Comparison of ENCODE assay signal across 32 cellular contexts in genomic region chr21:36408568-36408967, GRCh38.
"Had no signal": no experiment of that assay in that cellular context is flagged by ENCODE, and none has a peak within 500 bp of the region (broad histone marks: within the 10 kb centered on the region; RNA-seq: fewer than 3 reads in every experiment).

No MANE protein-coding gene starts in this region.

- H3K36me3 ChIP-seq: adrenal gland, breast epithelium, cardiac muscle cell had no signal

- H3K9me3 Mint-ChIP-seq: activated CD4-positive, alpha-beta memory T cell treated with anti-CD3 and anti-CD28 coated beads for 36 hours; activated CD4-positive, alpha-beta T cell treated with anti-CD3 and anti-CD28 coated beads, Interleukin-2, amount 10 ng/mL, durations not matched to agents 24 days and 14 days; activated naive CD4-positive, alpha-beta T cell treated with anti-CD3 and anti-CD28 coated beads for 36 hours; activated naive CD4-positive, alpha-beta T cell treated with anti-CD3 and anti-CD28 coated beads, Interleukin-2, amount 50 U/mL, for 24 hours; activated naive CD8-positive, alpha-beta T cell treated with anti-CD3 and anti-CD28 coated beads for 36 hours; activated naive CD8-positive, alpha-beta T cell treated with anti-CD3 and anti-CD28 coated beads, Interleukin-2, amount 50 U/mL, for 24 hours; activated T-helper 1 cell treated with anti-CD3 and anti-CD28 coated beads, Interleukin-12 subunit alpha, Interleukin-12 subunit beta, Interleukin-2, Interleukin-4 antibody, amounts not matched to agents 30 ng/mL and 10 ng/mL and 1 ng/mL, durations not matched to agents 14 hours and 24 hours and 36 hours; activated T-helper 2 cell treated with anti-CD3 and anti-CD28 coated beads, Interferon-gamma antibody, Interleukin-2, Interleukin-4, amounts not matched to agents 10 μg/mL and 5 μg/mL and 100 μg/mL, durations not matched to agents 14 hours and 24 hours and 36 hours; brain; T-helper 2 cell treated with Interferon-gamma antibody and Interleukin-4, amounts not matched to agents 5 μg/mL and 100 μg/mL, for 36 hours had no signal

- DNase-seq: activated CD4-positive, alpha-beta memory T cell treated with anti-CD3 and anti-CD28 coated beads for 36 hours; activated CD4-positive, alpha-beta T cell treated with anti-CD3 and anti-CD28 coated beads for 36 hours; activated CD4-positive, alpha-beta T cell treated with anti-CD3 and anti-CD28 coated beads, Interleukin-2, amount 10 ng/mL, durations not matched to agents 24 days and 14 days; activated CD4-positive, CD25-positive, alpha-beta regulatory T cell; activated CD4-positive, CD25-positive, alpha-beta regulatory T cell treated with anti-CD3 and anti-CD28 coated beads, Interleukin-2, amount 50 U/mL, for 72 hours; activated effector memory CD4-positive, alpha-beta T cell treated with anti-CD3 and anti-CD28 coated beads, Interleukin-2, amount 50 U/mL, for 16 hours; activated naive CD4-positive, alpha-beta T cell treated with anti-CD3 and anti-CD28 coated beads for 36 hours; activated naive CD8-positive, alpha-beta T cell treated with anti-CD3 and anti-CD28 coated beads for 36 hours; activated naive CD8-positive, alpha-beta T cell treated with anti-CD3 and anti-CD28 coated beads, Interleukin-2, amount 50 U/mL, for 24 hours; activated T-cell treated with anti-CD3 and anti-CD28 coated beads, Interleukin-2, amount 50 U/mL, for 48 hours; adrenal gland; amygdala; central memory CD4-positive, alpha-beta T cell; cerebellar nuclear complex; effector CD8-positive, alpha-beta T cell; erythroblast; foreskin keratinocyte; gastrocnemius medialis; glutamatergic neuron; heart left ventricle; T-helper 1 cell; T-helper 17 cell; T1000 had no signal

- H3K4me1 Mint-ChIP-seq: activated CD4-positive, alpha-beta T cell treated with anti-CD3 and anti-CD28 coated beads for 36 hours; activated CD4-positive, alpha-beta T cell treated with anti-CD3 and anti-CD28 coated beads, Interleukin-2, amount 10 ng/mL, durations not matched to agents 24 days and 14 days; activated naive CD4-positive, alpha-beta T cell treated with anti-CD3 and anti-CD28 coated beads, Interleukin-2, amount 50 U/mL, for 24 hours; activated naive CD8-positive, alpha-beta T cell treated with anti-CD3 and anti-CD28 coated beads for 36 hours; activated naive CD8-positive, alpha-beta T cell treated with anti-CD3 and anti-CD28 coated beads, Interleukin-2, amount 50 U/mL, for 24 hours; brain had no signal

- H3K27ac Mint-ChIP-seq: activated CD4-positive, alpha-beta memory T cell treated with anti-CD3 and anti-CD28 coated beads for 36 hours; activated CD4-positive, alpha-beta T cell treated with anti-CD3 and anti-CD28 coated beads for 36 hours; activated CD4-positive, alpha-beta T cell treated with anti-CD3 and anti-CD28 coated beads, Interleukin-2, amount 10 ng/mL, durations not matched to agents 24 days and 14 days; activated naive CD4-positive, alpha-beta T cell treated with anti-CD3 and anti-CD28 coated beads for 36 hours; activated naive CD4-positive, alpha-beta T cell treated with anti-CD3 and anti-CD28 coated beads, Interleukin-2, amount 50 U/mL, for 24 hours; activated naive CD8-positive, alpha-beta T cell treated with anti-CD3 and anti-CD28 coated beads for 36 hours; activated naive CD8-positive, alpha-beta T cell treated with anti-CD3 and anti-CD28 coated beads, Interleukin-2, amount 50 U/mL, for 24 hours; activated T-helper 1 cell treated with anti-CD3 and anti-CD28 coated beads, Interleukin-12 subunit alpha, Interleukin-12 subunit beta, Interleukin-2, Interleukin-4 antibody, amounts not matched to agents 30 ng/mL and 10 ng/mL and 1 ng/mL, durations not matched to agents 14 hours and 24 hours and 36 hours; activated T-helper 2 cell treated with anti-CD3 and anti-CD28 coated beads, Interferon-gamma antibody, Interleukin-2, Interleukin-4, amounts not matched to agents 10 μg/mL and 5 μg/mL and 100 μg/mL, durations not matched to agents 14 hours and 24 hours and 36 hours; brain; T-helper 17 cell had no signal

- H3K9me3 ChIP-seq: adrenal gland, breast epithelium, esophagus muscularis mucosa, gastrocnemius medialis, heart left ventricle had no signal

- H3K27ac ChIP-seq: adrenal gland, breast epithelium, cardiac muscle cell, esophagus muscularis mucosa, foreskin keratinocyte, heart left ventricle had no signal

- H3K4me1 ChIP-seq: adrenal gland, breast epithelium, esophagus muscularis mucosa, foreskin keratinocyte, gastrocnemius medialis, heart left ventricle had no signal

- FAIRE-seq: colon had no signal

- H3K27me3 ChIP-seq: adrenal gland, breast epithelium, cardiac muscle cell, esophagus muscularis mucosa, foreskin keratinocyte, gastrocnemius medialis, heart left ventricle had no signal

- H3K27me3 Mint-ChIP-seq: activated CD4-positive, alpha-beta memory T cell treated with anti-CD3 and anti-CD28 coated beads for 36 hours; activated CD4-positive, alpha-beta T cell treated with anti-CD3 and anti-CD28 coated beads for 36 hours; activated CD4-positive, alpha-beta T cell treated with anti-CD3 and anti-CD28 coated beads, Interleukin-2, amount 10 ng/mL, durations not matched to agents 24 days and 14 days; activated naive CD4-positive, alpha-beta T cell treated with anti-CD3 and anti-CD28 coated beads, Interleukin-2, amount 50 U/mL, for 24 hours; activated naive CD8-positive, alpha-beta T cell treated with anti-CD3 and anti-CD28 coated beads for 36 hours; activated naive CD8-positive, alpha-beta T cell treated with anti-CD3 and anti-CD28 coated beads, Interleukin-2, amount 50 U/mL, for 24 hours; brain; T-helper 17 cell had no signal

- H3K4me3 Mint-ChIP-seq: activated CD4-positive, alpha-beta memory T cell treated with anti-CD3 and anti-CD28 coated beads for 36 hours; activated CD4-positive, alpha-beta T cell treated with anti-CD3 and anti-CD28 coated beads for 36 hours; activated CD4-positive, alpha-beta T cell treated with anti-CD3 and anti-CD28 coated beads, Interleukin-2, amount 10 ng/mL, durations not matched to agents 24 days and 14 days; activated naive CD4-positive, alpha-beta T cell treated with anti-CD3 and anti-CD28 coated beads for 36 hours; activated naive CD4-positive, alpha-beta T cell treated with anti-CD3 and anti-CD28 coated beads, Interleukin-2, amount 50 U/mL, for 24 hours; activated naive CD8-positive, alpha-beta T cell treated with anti-CD3 and anti-CD28 coated beads for 36 hours; activated naive CD8-positive, alpha-beta T cell treated with anti-CD3 and anti-CD28 coated beads, Interleukin-2, amount 50 U/mL, for 24 hours; activated T-helper 1 cell treated with anti-CD3 and anti-CD28 coated beads, Interleukin-12 subunit alpha, Interleukin-12 subunit beta, Interleukin-2, Interleukin-4 antibody, amounts not matched to agents 30 ng/mL and 10 ng/mL and 1 ng/mL, durations not matched to agents 14 hours and 24 hours and 36 hours; brain; T-helper 17 cell; T-helper 2 cell treated with Interferon-gamma antibody and Interleukin-4, amounts not matched to agents 5 μg/mL and 100 μg/mL, for 36 hours had no signal

- ATAC-seq: activated CD4-positive, alpha-beta T cell treated with anti-CD3 and anti-CD28 coated beads for 36 hours; activated naive CD8-positive, alpha-beta T cell treated with anti-CD3 and anti-CD28 coated beads, Interleukin-2, amount 50 U/mL, for 24 hours; foreskin keratinocyte; T-helper 17 cell had no signal

- H3K4me3 ChIP-seq: adrenal gland, breast epithelium, cardiac muscle cell, esophagus muscularis mucosa, gastrocnemius medialis, heart left ventricle had no signal
